Comparison of ENCODE assay signal across 13 cellular contexts in the genomic region with DNA sequence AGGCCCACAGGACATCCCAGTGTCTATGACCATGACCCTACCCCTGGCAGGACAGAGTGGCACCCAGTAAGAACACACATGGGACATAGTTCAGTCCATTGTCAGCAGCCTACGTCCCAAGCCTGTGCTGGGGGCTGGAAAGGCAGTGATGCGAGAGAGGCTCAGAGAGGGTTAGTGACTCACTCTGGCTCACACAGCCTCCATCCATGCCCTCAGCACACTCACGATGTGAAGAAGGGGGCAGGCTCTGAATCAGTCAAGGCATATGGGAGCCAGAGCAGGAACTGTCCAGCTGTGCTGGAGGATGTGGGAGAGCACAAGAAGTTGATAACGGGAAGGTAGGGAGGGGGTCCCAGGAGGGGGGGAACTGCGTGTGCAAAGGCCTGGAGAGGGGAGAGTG.
A peak's percentile ranks its signal among the peaks of the same experiment; 100 is the strongest.
DNase-seq lines count a peak whose midpoint lies in the region; ATAC-seq and TF ChIP-seq lines count a peak whose summit lies in the region.
"Had no signal": no experiment of that assay in that cellular context is flagged by ENCODE, and none has a peak within 500 bp of the region (broad histone marks: within the 10 kb centered on the region; RNA-seq: fewer than 3 reads in every experiment).

No MANE protein-coding gene starts in this region.

- H3K27ac ChIP-seq in right atrium auricular region (no peak overlapping the region), upper lobe of left lung (peak overlapping the region in 3 of 4 donors; percentile 18 to 57 (median 42))
- H3K27ac ChIP-seq: adrenal gland had no signal

- TF ChIP-seq EP300 in upper lobe of left lung (IDR thresholded peaks at IDR 0.05), result no peak

- H3K36me3 ChIP-seq in right atrium auricular region (peaks cover 10% of the 10 kb centered on the region), upper lobe of left lung (peaks cover 0 to 35% (median 7%) of the 10 kb centered on the region in 4 donors)
- H3K36me3 ChIP-seq: adrenal gland had no signal

- H3K4me3 ChIP-seq in right atrium auricular region, result no peak overlapping the region
- H3K4me3 ChIP-seq in fibroblast of the aortic adventitia (ENCODE audit: low read depth, low read length), result no peak overlapping the region
- no peak overlapping the region for H3K4me3 ChIP-seq in upper lobe of left lung
- H3K4me3 ChIP-seq: adrenal gland had no signal

- intact Hi-C loops in left cardiac atrium (cut with DNase I), result no loop called here

- TF ChIP-seq CTCF in right atrium auricular region (IDR thresholded peaks at IDR 0.05), result no peak
- no peak for TF ChIP-seq CTCF in fibroblast of the aortic adventitia (IDR thresholded peaks at IDR 0.05; ENCODE audit: insufficient read depth, low read length)
- no peak for TF ChIP-seq CTCF in upper lobe of left lung (IDR thresholded peaks at IDR 0.05)

- 68 to 82% methylated on average over 5 of the region's 5 CpGs for WGBS in upper lobe of left lung, 2 donors

- TF ChIP-seq POLR2A in upper lobe of left lung (IDR thresholded peaks at IDR 0.05), result no peak

- DNase-seq in left cardiac atrium, result peak; percentile 9
- DNase-seq in right atrium auricular region (ENCODE audit: low spot score), result no peak
- DNase-seq in RPMI7951 (ENCODE audit: low read depth), result peak; percentile 58
- peak; percentile 22 for DNase-seq in fibroblast of the aortic adventitia (ENCODE audit: low read depth)
- no peak for DNase-seq in upper lobe of left lung
- no peak for DNase-seq in kidney glomerular epithelial cell (lab: John Stamatoyannopoulos, UW)
- DNase-seq in UCSD-AML1 (lab: John Stamatoyannopoulos, UW; ENCODE audit: unreplicated experiment), result no peak
- DNase-seq: activated CD8-positive, alpha-beta memory T cell treated with anti-CD3 and anti-CD28 coated beads for 24 hours; adrenal gland; cortex of kidney; DMS79 treated with DMSO at 0.1 percent for 48 hours; NCI-H2227 treated with DMSO at 0.1 percent for 48 hours had no signal

- H3K4me1 ChIP-seq in right atrium auricular region (no peaks in the 10 kb centered on the region), upper lobe of left lung (peaks cover 0 to 25% (median 17%) of the 10 kb centered on the region in 4 donors)
- H3K4me1 ChIP-seq: adrenal gland had no signal

- H3K9me3 ChIP-seq in right atrium auricular region (no peaks in the 10 kb centered on the region), upper lobe of left lung (no peaks in the 10 kb centered on the region)
- H3K9me3 ChIP-seq: adrenal gland had no signal

- no peaks in the 10 kb centered on the region for H3K27me3 ChIP-seq in right atrium auricular region
- no peaks in the 10 kb centered on the region for H3K27me3 ChIP-seq in upper lobe of left lung
- H3K27me3 ChIP-seq: adrenal gland had no signal

- ATAC-seq in left cardiac atrium (peak in 1 of 2 donors; percentile 7), upper lobe of left lung (ENCODE audit: low FRiP score in 2 of 2) (no peak), GM18511 (IDR thresholded peaks at IDR 0.05; ENCODE audit: unreplicated experiment) (no peak)

Comparison
In these comparisons a context has a peak if more than half of its experiments do, and no peak if none do; other contexts are left out.
1. DNase-seq: peak in left cardiac atrium (single experiment), RPMI7951 (single experiment) and fibroblast of the aortic adventitia (single experiment); none in right atrium auricular region (single experiment), upper lobe of left lung (0 of 2), kidney glomerular epithelial cell (single experiment) and UCSD-AML1 (single experiment).
2. H3K27ac ChIP-seq: peak in upper lobe of left lung (3 of 4); none in right atrium auricular region (0 of 2).